Comparison of ENCODE assay signal across 2 cellular contexts in the genomic region with DNA sequence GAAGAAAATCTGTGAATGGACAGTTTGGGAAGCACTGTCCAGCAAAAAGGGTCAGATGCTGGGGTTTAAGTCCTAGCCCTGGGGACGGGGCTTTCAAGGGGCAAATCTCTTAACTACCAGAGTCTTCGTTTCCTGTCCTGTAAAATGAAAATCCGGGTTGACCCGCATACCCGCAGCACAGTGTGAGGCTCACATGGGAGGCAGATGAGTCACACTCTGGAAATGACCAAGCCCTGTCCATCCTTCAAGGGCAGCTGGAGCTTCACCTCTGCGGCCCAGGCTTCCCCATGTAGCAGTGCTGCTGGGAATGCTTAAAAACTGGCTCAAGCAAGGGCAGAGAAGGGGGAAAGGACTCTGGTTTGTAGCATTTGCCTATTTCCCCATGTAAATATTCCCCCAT.
TF ChIP-seq lines count a peak whose summit lies in the region.

No MANE protein-coding gene starts in this region.

TF ChIP-seq in A549, 52 proteins besides CTCF, POLR2A, EP300 and RAD21:
- TF ChIP-seq ATOH8 (CRISPR knock-in tag; IDR thresholded peaks at IDR 0.05; ENCODE audit: low read depth) = no peak
- TF ChIP-seq ESRRA (IDR thresholded peaks at IDR 0.05; ENCODE audit: borderline replicate concordance, low read length) = no peak
- no peak for TF ChIP-seq ZNF302 (CRISPR knock-in tag; IDR thresholded peaks at IDR 0.05)
- no peak for TF ChIP-seq PHF8 (IDR thresholded peaks at IDR 0.05; ENCODE audit: borderline replicate concordance, low read depth)
- TF ChIP-seq JUN (IDR thresholded peaks at IDR 0.05) = no peak
- no peak for TF ChIP-seq GATA3 (IDR thresholded peaks at IDR 0.05; ENCODE audit: borderline replicate concordance)
- TF ChIP-seq RFX5 (IDR thresholded peaks at IDR 0.05) = no peak
- no peak for TF ChIP-seq MAZ (IDR thresholded peaks at IDR 0.05; ENCODE audit: borderline replicate concordance, low read depth, low read length)
- TF ChIP-seq CHD4 (IDR thresholded peaks at IDR 0.05; ENCODE audit: borderline replicate concordance) = no peak
- TF ChIP-seq, protein P1, sequence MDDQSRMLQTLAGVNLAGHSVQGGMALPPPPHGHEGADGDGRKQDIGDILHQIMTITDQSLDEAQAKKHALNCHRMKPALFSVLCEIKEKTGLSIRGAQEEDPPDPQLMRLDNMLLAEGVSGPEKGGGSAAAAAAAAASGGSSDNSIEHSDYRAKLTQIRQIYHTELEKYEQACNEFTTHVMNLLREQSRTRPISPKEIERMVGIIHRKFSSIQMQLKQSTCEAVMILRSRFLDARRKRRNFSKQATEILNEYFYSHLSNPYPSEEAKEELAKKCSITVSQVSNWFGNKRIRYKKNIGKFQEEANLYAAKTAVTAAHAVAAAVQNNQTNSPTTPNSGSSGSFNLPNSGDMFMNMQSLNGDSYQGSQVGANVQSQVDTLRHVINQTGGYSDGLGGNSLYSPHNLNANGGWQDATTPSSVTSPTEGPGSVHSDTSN (IDR thresholded peaks at IDR 0.05) = no peak
- no peak for TF ChIP-seq KDM5A (IDR thresholded peaks at IDR 0.05)
- no peak for TF ChIP-seq NPAS2 (CRISPR knock-in tag; IDR thresholded peaks at IDR 0.05; ENCODE audit: borderline replicate concordance)
- TF ChIP-seq MAFK (IDR thresholded peaks at IDR 0.05; ENCODE audit: partially characterized antibody) = no peak
- TF ChIP-seq HEYL (CRISPR knock-in tag; IDR thresholded peaks at IDR 0.05) = no peak
- TF ChIP-seq BHLHE40 (IDR thresholded peaks at IDR 0.05; ENCODE audit: low read depth, low read length) = no peak
- TF ChIP-seq RCOR1 (IDR thresholded peaks at IDR 0.05; ENCODE audit: low read depth, low read length) = no peak
- no peak for TF ChIP-seq SMC3 (IDR thresholded peaks at IDR 0.05)
- no peak for TF ChIP-seq ELK1 (IDR thresholded peaks at IDR 0.05; ENCODE audit: low read depth, low read length)
- no peak for TF ChIP-seq FOSB (CRISPR knock-in tag; IDR thresholded peaks at IDR 0.05)
TF ChIP-seq in A549: peak in this region for 0.

TF ChIP-seq in IMR-90, 13 proteins besides CTCF, POLR2A, EP300 and RAD21:
- TF ChIP-seq MAZ (IDR thresholded peaks at IDR 0.05; ENCODE audit: borderline replicate concordance, low read depth, low read length) (no peak), FOS (IDR thresholded peaks at IDR 0.05; ENCODE audit: low read depth, low read length) (0 out of 2 replicates have a peak, but pooled peaks have one; percentile 16)
